ENCODE assay signal across 10 cellular contexts in genomic region chr11:64267207-64267945, GRCh38. TPM values are rescaled to one million over a fixed set of nuclear protein-coding genes. Genes with fewer than 3 reads are reported as not detected.
DNase-seq lines count a peak whose midpoint lies in the region; FAIRE-seq and TF ChIP-seq lines count a peak whose summit lies in the region.
"Had no signal": no experiment of that assay in that cellular context is flagged by ENCODE, and none has a peak within 500 bp of the region (broad histone marks: within the 10 kb centered on the region; RNA-seq: fewer than 3 reads in every experiment).

No MANE protein-coding gene starts in this region.

- no peak for DNase-seq in activated naive CD4-positive, alpha-beta T cell treated with anti-CD3 and anti-CD28 coated beads, Interleukin-2, amount 10 ng/mL, durations not matched to agents 7 days and 5 days
- no peak for DNase-seq in activated naive CD4-positive, alpha-beta T cell treated with anti-CD3 and anti-CD28 coated beads, Interleukin-2, amount 50 U/mL, for 16 hours
- DNase-seq in ascending aorta (ENCODE audit: low spot score in 2 of 2) (no peak), transverse colon (no peak), NCI-H1694 treated with DMSO at 0.1 percent for 48 hours (lab: John Stamatoyannopoulos, UW) (no peak), frontal cortex (ENCODE audit: low spot score in 2 of 2) (no peak), DMS153 (lab: John Stamatoyannopoulos, UW) (no peak)

- peak overlapping the region; percentile 90 to 98 for H3K27ac ChIP-seq in ascending aorta
- H3K27ac ChIP-seq in mucosa of rectum (ENCODE audit: low read depth in 2 of 2, low read length in 2 of 2) = peak overlapping the region; percentile 96 to 98
- peak overlapping the region; percentile 97 to 99 (median 98) for H3K27ac ChIP-seq in transverse colon

- H3K36me3 Mint-ChIP-seq in activated naive CD4-positive, alpha-beta T cell treated with anti-CD3 and anti-CD28 coated beads, Interleukin-2, amount 10 ng/mL, durations not matched to agents 7 days and 5 days = peaks cover 6% of the 10 kb centered on the region
- H3K36me3 Mint-ChIP-seq: activated naive CD4-positive, alpha-beta T cell treated with anti-CD3 and anti-CD28 coated beads, Interleukin-2, amount 50 U/mL, for 24 hours had no signal

- H3K4me3 Mint-ChIP-seq in activated naive CD4-positive, alpha-beta T cell treated with anti-CD3 and anti-CD28 coated beads, Interleukin-2, amount 10 ng/mL, durations not matched to agents 7 days and 5 days = no peak overlapping the region

- FAIRE-seq in frontal cortex (lab: Jason Lieb, UNC) = no peak

- H3K4me1 Mint-ChIP-seq in activated naive CD4-positive, alpha-beta T cell treated with anti-CD3 and anti-CD28 coated beads, Interleukin-2, amount 10 ng/mL, durations not matched to agents 7 days and 5 days = peaks cover 24% of the 10 kb centered on the region

- H3K9me3 ChIP-seq in ascending aorta = no peaks in the 10 kb centered on the region
- no peaks in the 10 kb centered on the region for H3K9me3 ChIP-seq in mucosa of rectum (ENCODE audit: control insufficient read depth in 2 of 2, low read length in 2 of 2)
- no peaks in the 10 kb centered on the region for H3K9me3 ChIP-seq in transverse colon

- H3K27me3 ChIP-seq in ascending aorta = no peaks in the 10 kb centered on the region
- no peaks in the 10 kb centered on the region for H3K27me3 ChIP-seq in mucosa of rectum (ENCODE audit: control insufficient read depth in 2 of 2, insufficient read depth in 2 of 2, low read length in 2 of 2)
- H3K27me3 ChIP-seq in transverse colon = no peaks in the 10 kb centered on the region

- no peaks in the 10 kb centered on the region for H3K9me3 Mint-ChIP-seq in activated naive CD4-positive, alpha-beta T cell treated with anti-CD3 and anti-CD28 coated beads, Interleukin-2, amount 10 ng/mL, durations not matched to agents 7 days and 5 days
- H3K9me3 Mint-ChIP-seq: activated naive CD4-positive, alpha-beta T cell treated with anti-CD3 and anti-CD28 coated beads, Interleukin-2, amount 50 U/mL, for 24 hours had no signal

- peak overlapping the region in 1 of 2 donors; percentile 92 for H3K9ac ChIP-seq in mucosa of rectum (ENCODE audit: low read depth in 1 of 2, low read length in 2 of 2)

- no peak for TF ChIP-seq EP300 in transverse colon (IDR thresholded peaks at IDR 0.05; ENCODE audit: low read depth)

- H3K36me3 ChIP-seq in ascending aorta (peaks cover 37 to 49% of the 10 kb centered on the region in 2 donors), mucosa of rectum (ENCODE audit: control insufficient read depth in 2 of 2, insufficient read depth in 2 of 2, low read length in 2 of 2) (peaks cover 32 to 38% of the 10 kb centered on the region in 2 donors), transverse colon (peaks cover 0 to 15% (median 3%) of the 10 kb centered on the region in 4 donors)

- TF ChIP-seq CTCF in ascending aorta (IDR thresholded peaks at IDR 0.05) = no peak
- no peak for TF ChIP-seq CTCF in transverse colon (IDR thresholded peaks at IDR 0.05)

- peaks cover 17 to 32% of the 10 kb centered on the region in 2 donors for H3K4me1 ChIP-seq in ascending aorta
- peaks cover 26 to 31% of the 10 kb centered on the region in 2 donors for H3K4me1 ChIP-seq in mucosa of rectum (ENCODE audit: control insufficient read depth in 2 of 2, insufficient read depth in 2 of 2, low read length in 2 of 2)
- H3K4me1 ChIP-seq in transverse colon = peaks cover 10 to 35% (median 29%) of the 10 kb centered on the region in 4 donors

- no peaks in the 10 kb centered on the region for H3K27me3 Mint-ChIP-seq in activated naive CD4-positive, alpha-beta T cell treated with anti-CD3 and anti-CD28 coated beads, Interleukin-2, amount 10 ng/mL, durations not matched to agents 7 days and 5 days
- H3K27me3 Mint-ChIP-seq: activated naive CD4-positive, alpha-beta T cell treated with anti-CD3 and anti-CD28 coated beads, Interleukin-2, amount 50 U/mL, for 24 hours had no signal

- CTCF ChIA-PET in activated naive CD4-positive, alpha-beta T cell treated with anti-CD3 and anti-CD28 coated beads, Interleukin-2, amount 10 ng/mL, durations not matched to agents 7 days and 5 days (lab: Charles Lee) = interaction anchor here (0.7 to 2.4 kb wide), 3 partner anchors 15 to 34 kb away, joined by 3 to 11 read pairs (median 3); partner anchors contain the start of gene PPP1R14B

- in situ Hi-C loops in transverse colon (cut with MboI; ENCODE audit: low pct_ligation_motif_present in 1 of 4, low pct_unique_long_range_greater_than_20kb in 1 of 4, low sequenced_read_pairs in 3 of 4) = no loop called here

- H3K27ac Mint-ChIP-seq in activated naive CD4-positive, alpha-beta T cell treated with anti-CD3 and anti-CD28 coated beads, Interleukin-2, amount 10 ng/mL, durations not matched to agents 7 days and 5 days = peak overlapping the region; percentile 65
- H3K27ac Mint-ChIP-seq: activated naive CD4-positive, alpha-beta T cell treated with anti-CD3 and anti-CD28 coated beads, Interleukin-2, amount 50 U/mL, for 24 hours had no signal

- 74% methylated on average over 27 of the region's 27 CpGs; no CpG with 5 or more reads in 1 of the 2 donors for WGBS in transverse colon (ENCODE audit: low coverage in 1 of 2), 2 donors

- no peak overlapping the region for H3K4me3 ChIP-seq in ascending aorta
- no peak overlapping the region for H3K4me3 ChIP-seq in mucosa of rectum (ENCODE audit: low read length in 2 of 2)
- no peak overlapping the region for H3K4me3 ChIP-seq in transverse colon

- TF ChIP-seq POLR2A in transverse colon (IDR thresholded peaks at IDR 0.05) = no peak

- intact Hi-C loops in ascending aorta (cut with DNase I) = no loop called here
- intact Hi-C loops in transverse colon (cut with DNase I; ENCODE audit: low total_unique reads) = no loop called here

RNA-seq across cellular contexts. Expression of gene PLCB3, which starts 16.0 kb away (rescaled TPM):
- total RNA-seq in ascending aorta (54.0 TPM), transverse colon (100 to 1,000 TPM in 2 of 4 donors, 10 to 100 TPM in 2; 64.5 to 115 (median 91.2) TPM), frontal cortex (4.9 TPM)

RNA-seq across cellular contexts. Expression of gene BAD, which starts 17.1 kb away (rescaled TPM):
- 175 TPM for total RNA-seq in ascending aorta
- total RNA-seq in transverse colon = 100 to 1,000 TPM in 3 of 4 donors, 10 to 100 TPM in 1; 93.9 to 154 (median 139) TPM
- 44.8 TPM for total RNA-seq in frontal cortex

RNA-seq across cellular contexts. Expression of gene GPR137, which starts 18.3 kb away (rescaled TPM):
- total RNA-seq in ascending aorta (3.9 TPM), transverse colon (10 to 100 TPM in 3 of 4 donors, 1 to 10 TPM in 1; 6.4 to 35.2 (median 27.4) TPM), frontal cortex (9.8 TPM)

RNA-seq across cellular contexts. Expression of gene PPP1R14B, which starts 20.6 kb away (rescaled TPM):
- total RNA-seq in ascending aorta = 85.7 TPM
- total RNA-seq in transverse colon = 10 to 100 TPM; 62.8 to 80.4 (median 73.2) TPM
- 102 TPM for total RNA-seq in frontal cortex

RNA-seq across cellular contexts. Expression of gene KCNK4, which starts 23.7 kb away (rescaled TPM):
- total RNA-seq in ascending aorta (not detected), transverse colon (under 1 TPM in 1 of 4 donors, not detected in 3; 0.27 TPM), frontal cortex (1.6 TPM)
- total RNA-seq: sciatic nerve had no signal
